Comparison of ENCODE assay signal across 23 cellular contexts in genomic region chr2:185335879-185336278, GRCh38.
"Had no signal": no experiment of that assay in that cellular context is flagged by ENCODE, and none has a peak within 500 bp of the region (broad histone marks: within the 10 kb centered on the region; RNA-seq: fewer than 3 reads in every experiment).

No MANE protein-coding gene starts in this region.

- H3K36me3 ChIP-seq: left ventricle myocardium inferior, lower lobe of right lung, neural progenitor cell, ovary, right atrium auricular region, sigmoid colon, tibial nerve had no signal

- H3K9me3 ChIP-seq: lower lobe of right lung, ovary, right atrium auricular region, sigmoid colon, testis had no signal

- H3K27ac ChIP-seq: foreskin keratinocyte, hepatocyte, left ventricle myocardium inferior, lower lobe of right lung, neural progenitor cell, ovary, right atrium auricular region, sigmoid colon, skin epidermis, testis, tibial nerve had no signal

- H3K4me1 ChIP-seq: foreskin keratinocyte, left ventricle myocardium inferior, lower lobe of right lung, neural progenitor cell, right atrium auricular region, sigmoid colon, testis, tibial nerve had no signal

- H3K4me3 ChIP-seq: hepatocyte, left ventricle myocardium inferior, lower lobe of right lung, neural progenitor cell, ovary, right atrium auricular region, sigmoid colon, skin epidermis, testis, tibial nerve had no signal

- DNase-seq: effector memory CD8-positive, alpha-beta T cell; erythroblast; foreskin keratinocyte; head of caudate nucleus; kidney; left cardiac atrium; left ventricle myocardium inferior; lower lobe of right lung; mesenchymal stem cell; midbrain; nucleus accumbens; ovary; sigmoid colon; stimulated activated CD4-positive, alpha-beta T cell treated with anti-CD3 and anti-CD28 coated beads, Interleukin-2, amount 100 ng/mL, for 24 hours; stimulated activated CD4-positive, alpha-beta T cell treated with anti-CD3 and anti-CD28 coated beads, Interleukin-4, amount 100 ng/mL, for 4 hours; stimulated activated naive B cell treated with anti-CD40 and anti-IgM and Interleukin-4, amounts not matched to agents 10 μg/mL and 1 μg/mL and 100 μg/mL, for 72 hours; stimulated activated naive CD8-positive, alpha-beta T cell treated with anti-CD3 and anti-CD28 coated beads, Interleukin-15, amount 100 ng/mL, for 72 hours; testis had no signal

- H3K27me3 ChIP-seq: foreskin keratinocyte, hepatocyte, neural progenitor cell, ovary, right atrium auricular region, sigmoid colon, testis, tibial nerve had no signal
